ENCODE assay signal across 21 cellular contexts in genomic region chr1:10267946-10268345, GRCh38.
"Had no signal": no experiment of that assay in that cellular context is flagged by ENCODE, and none has a peak within 500 bp of the region (broad histone marks: within the 10 kb centered on the region; RNA-seq: fewer than 3 reads in every experiment).

No MANE protein-coding gene starts in this region.

- H3K9me3 ChIP-seq: MG63 had no signal

- H3K4me3 Mint-ChIP-seq: activated CD4-positive, alpha-beta memory T cell treated with anti-CD3 and anti-CD28 coated beads, Interleukin-2, amount 10 ng/mL, durations not matched to agents 7 days and 5 days; activated CD4-positive, alpha-beta T cell treated with anti-CD3 and anti-CD28 coated beads for 36 hours; activated naive CD4-positive, alpha-beta T cell treated with anti-CD3 and anti-CD28 coated beads for 36 hours; activated naive CD8-positive, alpha-beta T cell; activated T-helper 17 cell treated with anti-CD3 and anti-CD28 coated beads, Interleukin-2, amount 50 U/mL, for 72 hours; central memory CD8-positive, alpha-beta T cell had no signal

- H3K27me3 ChIP-seq: MG63 had no signal

- H3K27me3 Mint-ChIP-seq: activated CD4-positive, alpha-beta memory T cell treated with anti-CD3 and anti-CD28 coated beads, Interleukin-2, amount 10 ng/mL, durations not matched to agents 7 days and 5 days; activated CD4-positive, alpha-beta T cell treated with anti-CD3 and anti-CD28 coated beads for 36 hours; activated naive CD8-positive, alpha-beta T cell; activated T-helper 17 cell treated with anti-CD3 and anti-CD28 coated beads, Interleukin-2, amount 50 U/mL, for 72 hours; central memory CD8-positive, alpha-beta T cell had no signal

- H3K4me1 Mint-ChIP-seq: central memory CD8-positive, alpha-beta T cell had no signal

- H3K9me3 Mint-ChIP-seq: activated CD4-positive, alpha-beta memory T cell treated with anti-CD3 and anti-CD28 coated beads, Interleukin-2, amount 10 ng/mL, durations not matched to agents 7 days and 5 days; activated naive CD4-positive, alpha-beta T cell treated with anti-CD3 and anti-CD28 coated beads for 36 hours; activated T-helper 17 cell treated with anti-CD3 and anti-CD28 coated beads, Interleukin-2, amount 50 U/mL, for 72 hours; central memory CD8-positive, alpha-beta T cell had no signal

- H3K4me3 ChIP-seq: MG63, SK-N-MC had no signal

- H3K27ac ChIP-seq: SK-N-MC, VCaP had no signal

- H3K27ac Mint-ChIP-seq: activated CD4-positive, alpha-beta memory T cell treated with anti-CD3 and anti-CD28 coated beads, Interleukin-2, amount 10 ng/mL, durations not matched to agents 7 days and 5 days; activated CD4-positive, alpha-beta T cell treated with anti-CD3 and anti-CD28 coated beads for 36 hours; activated naive CD4-positive, alpha-beta T cell treated with anti-CD3 and anti-CD28 coated beads for 36 hours; activated naive CD8-positive, alpha-beta T cell; activated T-helper 17 cell treated with anti-CD3 and anti-CD28 coated beads, Interleukin-2, amount 50 U/mL, for 72 hours had no signal

- ATAC-seq: activated CD4-positive, alpha-beta T cell treated with anti-CD3 and anti-CD28 coated beads for 36 hours; activated T-helper 17 cell treated with anti-CD3 and anti-CD28 coated beads, Interleukin-2, amount 50 U/mL, for 72 hours; Right ventricle myocardium inferior had no signal

- DNase-seq: activated CD4-positive, alpha-beta memory T cell treated with anti-CD3 and anti-CD28 coated beads, Interleukin-2, amount 10 ng/mL, durations not matched to agents 7 days and 5 days; activated CD4-positive, alpha-beta T cell treated with anti-CD3 and anti-CD28 coated beads for 36 hours; activated CD4-positive, alpha-beta T cell treated with anti-CD3 and anti-CD28 coated beads, Interleukin-2, amount 50 U/mL, for 1 hour; activated gamma-delta T cell; activated naive CD4-positive, alpha-beta T cell treated with anti-CD3 and anti-CD28 coated beads for 36 hours; activated T-cell treated with anti-CD3 and anti-CD28 coated beads for 4 hours; activated T-cell treated with anti-CD3 and anti-CD28 coated beads, Interleukin-2, amount 50 U/mL, for 48 hours; NCI-H1105; NCI-H1436; NCI-H187; NCI-H2171; NCI-H526 treated with DMSO at 0.1 percent for 48 hours; NCI-H82; T-helper 1 cell had no signal
